Comparison of ENCODE assay signal across 1 cellular context in the genomic region with DNA sequence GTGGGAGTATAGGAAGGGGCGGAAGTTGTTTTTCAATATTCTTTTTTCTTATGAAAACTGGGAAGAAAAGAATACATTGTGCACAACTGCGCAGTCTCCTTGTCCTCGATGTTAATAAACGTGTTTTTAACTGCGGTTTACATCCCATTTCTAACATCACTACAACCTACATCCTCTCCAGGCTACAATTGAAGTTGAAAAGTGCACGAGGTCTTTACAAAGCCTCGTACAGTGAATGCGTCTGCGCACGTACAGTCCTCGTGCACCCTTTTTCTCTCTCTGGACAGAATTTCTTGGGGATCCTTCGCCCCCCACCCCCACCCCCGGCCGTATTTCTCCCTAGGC.
TF ChIP-seq lines count a peak whose summit lies in the region.

No MANE protein-coding gene starts in this region.

TF ChIP-seq in GM23338, 12 proteins besides CTCF, POLR2A, EP300 and RAD21 (continued from another document):
- TF ChIP-seq, protein P1, sequence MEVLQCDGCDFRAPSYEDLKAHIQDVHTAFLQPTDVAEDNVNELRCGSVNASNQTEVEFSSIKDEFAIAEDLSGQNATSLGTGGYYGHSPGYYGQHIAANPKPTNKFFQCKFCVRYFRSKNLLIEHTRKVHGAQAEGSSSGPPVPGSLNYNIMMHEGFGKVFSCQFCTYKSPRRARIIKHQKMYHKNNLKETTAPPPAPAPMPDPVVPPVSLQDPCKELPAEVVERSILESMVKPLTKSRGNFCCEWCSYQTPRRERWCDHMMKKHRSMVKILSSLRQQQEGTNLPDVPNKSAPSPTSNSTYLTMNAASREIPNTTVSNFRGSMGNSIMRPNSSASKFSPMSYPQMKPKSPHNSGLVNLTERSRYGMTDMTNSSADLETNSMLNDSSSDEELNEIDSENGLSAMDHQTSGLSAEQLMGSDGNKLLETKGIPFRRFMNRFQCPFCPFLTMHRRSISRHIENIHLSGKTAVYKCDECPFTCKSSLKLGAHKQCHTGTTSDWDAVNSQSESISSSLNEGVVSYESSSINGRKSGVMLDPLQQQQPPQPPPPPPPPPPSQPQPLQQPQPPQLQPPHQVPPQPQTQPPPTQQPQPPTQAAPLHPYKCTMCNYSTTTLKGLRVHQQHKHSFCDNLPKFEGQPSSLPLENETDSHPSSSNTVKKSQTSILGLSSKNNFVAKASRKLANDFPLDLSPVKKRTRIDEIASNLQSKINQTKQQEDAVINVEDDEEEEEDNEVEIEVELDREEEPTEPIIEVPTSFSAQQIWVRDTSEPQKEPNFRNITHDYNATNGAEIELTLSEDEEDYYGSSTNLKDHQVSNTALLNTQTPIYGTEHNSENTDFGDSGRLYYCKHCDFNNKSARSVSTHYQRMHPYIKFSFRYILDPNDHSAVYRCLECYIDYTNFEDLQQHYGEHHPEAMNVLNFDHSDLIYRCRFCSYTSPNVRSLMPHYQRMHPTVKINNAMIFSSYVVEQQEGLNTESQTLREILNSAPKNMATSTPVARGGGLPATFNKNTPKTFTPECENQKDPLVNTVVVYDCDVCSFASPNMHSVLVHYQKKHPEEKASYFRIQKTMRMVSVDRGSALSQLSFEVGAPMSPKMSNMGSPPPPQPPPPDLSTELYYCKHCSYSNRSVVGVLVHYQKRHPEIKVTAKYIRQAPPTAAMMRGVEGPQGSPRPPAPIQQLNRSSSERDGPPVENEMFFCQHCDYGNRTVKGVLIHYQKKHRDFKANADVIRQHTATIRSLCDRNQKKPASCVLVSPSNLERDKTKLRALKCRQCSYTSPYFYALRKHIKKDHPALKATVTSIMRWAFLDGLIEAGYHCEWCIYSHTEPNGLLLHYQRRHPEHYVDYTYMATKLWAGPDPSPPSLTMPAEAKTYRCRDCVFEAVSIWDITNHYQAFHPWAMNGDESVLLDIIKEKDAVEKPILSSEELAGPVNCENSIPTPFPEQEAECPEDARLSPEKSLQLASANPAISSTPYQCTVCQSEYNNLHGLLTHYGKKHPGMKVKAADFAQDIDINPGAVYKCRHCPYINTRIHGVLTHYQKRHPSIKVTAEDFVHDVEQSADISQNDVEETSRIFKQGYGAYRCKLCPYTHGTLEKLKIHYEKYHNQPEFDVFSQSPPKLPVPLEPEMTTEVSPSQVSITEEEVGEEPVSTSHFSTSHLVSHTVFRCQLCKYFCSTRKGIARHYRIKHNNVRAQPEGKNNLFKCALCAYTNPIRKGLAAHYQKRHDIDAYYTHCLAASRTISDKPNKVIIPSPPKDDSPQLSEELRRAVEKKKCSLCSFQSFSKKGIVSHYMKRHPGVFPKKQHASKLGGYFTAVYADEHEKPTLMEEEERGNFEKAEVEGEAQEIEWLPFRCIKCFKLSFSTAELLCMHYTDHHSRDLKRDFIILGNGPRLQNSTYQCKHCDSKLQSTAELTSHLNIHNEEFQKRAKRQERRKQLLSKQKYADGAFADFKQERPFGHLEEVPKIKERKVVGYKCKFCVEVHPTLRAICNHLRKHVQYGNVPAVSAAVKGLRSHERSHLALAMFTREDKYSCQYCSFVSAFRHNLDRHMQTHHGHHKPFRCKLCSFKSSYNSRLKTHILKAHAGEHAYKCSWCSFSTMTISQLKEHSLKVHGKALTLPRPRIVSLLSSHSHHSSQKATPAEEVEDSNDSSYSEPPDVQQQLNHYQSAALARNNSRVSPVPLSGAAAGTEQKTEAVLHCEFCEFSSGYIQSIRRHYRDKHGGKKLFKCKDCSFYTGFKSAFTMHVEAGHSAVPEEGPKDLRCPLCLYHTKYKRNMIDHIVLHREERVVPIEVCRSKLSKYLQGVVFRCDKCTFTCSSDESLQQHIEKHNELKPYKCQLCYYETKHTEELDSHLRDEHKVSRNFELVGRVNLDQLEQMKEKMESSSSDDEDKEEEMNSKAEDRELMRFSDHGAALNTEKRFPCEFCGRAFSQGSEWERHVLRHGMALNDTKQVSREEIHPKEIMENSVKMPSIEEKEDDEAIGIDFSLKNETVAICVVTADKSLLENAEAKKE (CRISPR knock-in tag; IDR thresholded peaks at IDR 0.05): no peak
- TF ChIP-seq, protein P2, sequence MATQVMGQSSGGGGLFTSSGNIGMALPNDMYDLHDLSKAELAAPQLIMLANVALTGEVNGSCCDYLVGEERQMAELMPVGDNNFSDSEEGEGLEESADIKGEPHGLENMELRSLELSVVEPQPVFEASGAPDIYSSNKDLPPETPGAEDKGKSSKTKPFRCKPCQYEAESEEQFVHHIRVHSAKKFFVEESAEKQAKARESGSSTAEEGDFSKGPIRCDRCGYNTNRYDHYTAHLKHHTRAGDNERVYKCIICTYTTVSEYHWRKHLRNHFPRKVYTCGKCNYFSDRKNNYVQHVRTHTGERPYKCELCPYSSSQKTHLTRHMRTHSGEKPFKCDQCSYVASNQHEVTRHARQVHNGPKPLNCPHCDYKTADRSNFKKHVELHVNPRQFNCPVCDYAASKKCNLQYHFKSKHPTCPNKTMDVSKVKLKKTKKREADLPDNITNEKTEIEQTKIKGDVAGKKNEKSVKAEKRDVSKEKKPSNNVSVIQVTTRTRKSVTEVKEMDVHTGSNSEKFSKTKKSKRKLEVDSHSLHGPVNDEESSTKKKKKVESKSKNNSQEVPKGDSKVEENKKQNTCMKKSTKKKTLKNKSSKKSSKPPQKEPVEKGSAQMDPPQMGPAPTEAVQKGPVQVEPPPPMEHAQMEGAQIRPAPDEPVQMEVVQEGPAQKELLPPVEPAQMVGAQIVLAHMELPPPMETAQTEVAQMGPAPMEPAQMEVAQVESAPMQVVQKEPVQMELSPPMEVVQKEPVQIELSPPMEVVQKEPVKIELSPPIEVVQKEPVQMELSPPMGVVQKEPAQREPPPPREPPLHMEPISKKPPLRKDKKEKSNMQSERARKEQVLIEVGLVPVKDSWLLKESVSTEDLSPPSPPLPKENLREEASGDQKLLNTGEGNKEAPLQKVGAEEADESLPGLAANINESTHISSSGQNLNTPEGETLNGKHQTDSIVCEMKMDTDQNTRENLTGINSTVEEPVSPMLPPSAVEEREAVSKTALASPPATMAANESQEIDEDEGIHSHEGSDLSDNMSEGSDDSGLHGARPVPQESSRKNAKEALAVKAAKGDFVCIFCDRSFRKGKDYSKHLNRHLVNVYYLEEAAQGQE (IDR thresholded peaks at IDR 0.05; ENCODE audit: unreplicated experiment): no peak
- TF ChIP-seq CREB1 (CRISPR knock-in tag; IDR thresholded peaks at IDR 0.05; ENCODE audit: low read depth): no peak
- TF ChIP-seq ZNF331 (CRISPR knock-in tag; IDR thresholded peaks at IDR 0.05; ENCODE audit: low read depth): no peak
- no peak for TF ChIP-seq STAT1 (IDR thresholded peaks at IDR 0.05; ENCODE audit: unreplicated experiment)
- no peak for TF ChIP-seq ZNF114 (CRISPR knock-in tag; IDR thresholded peaks at IDR 0.05)
- TF ChIP-seq EZH2phosphoT487 (IDR thresholded peaks at IDR 0.05; ENCODE audit: unreplicated experiment): no peak
